ENCODE assay signal across 1 cellular context in genomic region chr1:184906771-184907170, GRCh38.
TF ChIP-seq lines count a peak whose summit lies in the region.

No MANE protein-coding gene starts in this region.

TF ChIP-seq in SK-N-SH, 30 proteins besides CTCF, POLR2A, EP300 and RAD21 (continued from another document):
- TF ChIP-seq CHD2 (IDR thresholded peaks at IDR 0.05; ENCODE audit: low read length, partially characterized antibody) (no peak), GATA2 (CRISPR knock-in tag; IDR thresholded peaks at IDR 0.05) (no peak), RFX5 (IDR thresholded peaks at IDR 0.05; ENCODE audit: low read length) (no peak), FOXJ3 (CRISPR knock-in tag; IDR thresholded peaks at IDR 0.05) (no peak), ELF1 (IDR thresholded peaks at IDR 0.05) (no peak), TCF12 (IDR thresholded peaks at IDR 0.05) (no peak), TAF1 (IDR thresholded peaks at IDR 0.05; ENCODE audit: borderline replicate concordance, low read depth, low read length) (no peak), PBX3 (IDR thresholded peaks at IDR 0.05) (no peak), SMC3 (IDR thresholded peaks at IDR 0.05; ENCODE audit: low read depth, low read length) (no peak), RXRA (IDR thresholded peaks at IDR 0.05; ENCODE audit: borderline replicate concordance, low read depth) (peak; percentile 11; the same call in 1 of the 2 replicates), REST (IDR thresholded peaks at IDR 0.05; ENCODE audit: low read depth, low read length) (no peak), USF2 (IDR thresholded peaks at IDR 0.05; ENCODE audit: borderline replicate concordance, low read depth, low read length) (no peak), RCOR1 (IDR thresholded peaks at IDR 0.05; ENCODE audit: low read length) (no peak), MEF2A (IDR thresholded peaks at IDR 0.05; ENCODE audit: borderline replicate concordance, low read depth) (peak; percentile 82; the same call in 1 of the 2 replicates), POLR2AphosphoS5 (IDR thresholded peaks at IDR 0.05; ENCODE audit: low read depth, low read length) (no peak), MAX (IDR thresholded peaks at IDR 0.05; ENCODE audit: low read depth) (no peak), FOSL2 (IDR thresholded peaks at IDR 0.05; ENCODE audit: borderline replicate concordance, low read depth) (no peak), JUND (IDR thresholded peaks at IDR 0.05) (peak; percentile 18; the same call in 1 of the 2 replicates), NRF1 (IDR thresholded peaks at IDR 0.05; ENCODE audit: low read depth, low read length) (no peak), SIN3A (IDR thresholded peaks at IDR 0.05; ENCODE audit: borderline replicate concordance, low read depth, low read length) (no peak), MXI1 (IDR thresholded peaks at IDR 0.05; ENCODE audit: low read depth, low read length) (no peak)
- TF ChIP-seq, protein P1, sequence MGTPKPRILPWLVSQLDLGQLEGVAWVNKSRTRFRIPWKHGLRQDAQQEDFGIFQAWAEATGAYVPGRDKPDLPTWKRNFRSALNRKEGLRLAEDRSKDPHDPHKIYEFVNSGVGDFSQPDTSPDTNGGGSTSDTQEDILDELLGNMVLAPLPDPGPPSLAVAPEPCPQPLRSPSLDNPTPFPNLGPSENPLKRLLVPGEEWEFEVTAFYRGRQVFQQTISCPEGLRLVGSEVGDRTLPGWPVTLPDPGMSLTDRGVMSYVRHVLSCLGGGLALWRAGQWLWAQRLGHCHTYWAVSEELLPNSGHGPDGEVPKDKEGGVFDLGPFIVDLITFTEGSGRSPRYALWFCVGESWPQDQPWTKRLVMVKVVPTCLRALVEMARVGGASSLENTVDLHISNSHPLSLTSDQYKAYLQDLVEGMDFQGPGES (IDR thresholded peaks at IDR 0.05; ENCODE audit: low read depth, low read length), result no peak
- TF ChIP-seq, protein P2, sequence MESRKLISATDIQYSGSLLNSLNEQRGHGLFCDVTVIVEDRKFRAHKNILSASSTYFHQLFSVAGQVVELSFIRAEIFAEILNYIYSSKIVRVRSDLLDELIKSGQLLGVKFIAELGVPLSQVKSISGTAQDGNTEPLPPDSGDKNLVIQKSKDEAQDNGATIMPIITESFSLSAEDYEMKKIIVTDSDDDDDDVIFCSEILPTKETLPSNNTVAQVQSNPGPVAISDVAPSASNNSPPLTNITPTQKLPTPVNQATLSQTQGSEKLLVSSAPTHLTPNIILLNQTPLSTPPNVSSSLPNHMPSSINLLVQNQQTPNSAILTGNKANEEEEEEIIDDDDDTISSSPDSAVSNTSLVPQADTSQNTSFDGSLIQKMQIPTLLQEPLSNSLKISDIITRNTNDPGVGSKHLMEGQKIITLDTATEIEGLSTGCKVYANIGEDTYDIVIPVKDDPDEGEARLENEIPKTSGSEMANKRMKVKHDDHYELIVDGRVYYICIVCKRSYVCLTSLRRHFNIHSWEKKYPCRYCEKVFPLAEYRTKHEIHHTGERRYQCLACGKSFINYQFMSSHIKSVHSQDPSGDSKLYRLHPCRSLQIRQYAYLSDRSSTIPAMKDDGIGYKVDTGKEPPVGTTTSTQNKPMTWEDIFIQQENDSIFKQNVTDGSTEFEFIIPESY (IDR thresholded peaks at IDR 0.05; ENCODE audit: borderline replicate concordance, low read depth), result no peak
